ENCODE assay signal across 8 cellular contexts in the genomic region with DNA sequence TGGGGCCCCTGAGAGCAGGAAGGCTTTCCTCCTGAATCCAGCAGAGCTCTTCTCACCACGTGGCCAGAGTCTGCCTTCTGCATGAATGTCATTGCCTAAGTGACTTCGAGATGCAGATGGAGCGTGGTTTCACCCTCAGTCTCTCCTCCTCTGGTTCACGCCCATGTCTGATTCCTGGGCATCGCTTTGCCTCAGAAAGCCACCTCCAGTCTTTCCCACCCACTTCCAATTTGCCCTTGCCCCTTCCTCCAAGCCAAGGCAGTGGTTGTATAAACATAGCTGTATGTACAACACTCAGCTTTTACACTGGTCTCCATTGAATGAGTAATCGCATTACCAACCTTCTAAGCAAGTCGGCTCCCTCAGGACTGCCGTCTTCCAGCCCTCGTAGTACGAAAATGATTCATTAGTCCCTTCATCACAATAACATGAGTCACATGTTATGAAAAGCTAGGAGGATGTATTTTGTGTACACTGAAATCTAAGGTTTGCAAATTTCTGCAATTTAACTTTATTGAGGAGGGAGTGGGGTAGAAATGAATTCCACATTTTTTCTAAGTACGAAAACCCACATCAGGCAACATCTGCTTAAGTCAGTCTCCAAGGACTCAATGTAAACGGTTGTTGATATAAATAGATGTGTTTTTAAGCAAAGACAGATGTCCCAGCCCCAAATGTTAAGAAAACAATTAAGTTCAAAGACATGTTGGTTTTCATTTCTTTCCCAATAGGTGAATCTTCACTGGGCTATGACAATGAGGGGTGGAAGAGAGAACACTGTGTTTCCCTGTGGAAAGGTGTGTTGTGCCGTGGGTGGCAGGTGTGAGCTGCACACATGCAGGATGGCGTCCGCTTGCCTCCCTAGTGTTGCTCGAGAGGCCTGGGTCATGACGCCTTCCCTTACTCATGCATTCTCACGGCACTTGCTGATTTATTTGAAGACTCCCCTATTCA. TPM values are rescaled to one million over a fixed set of nuclear protein-coding genes. Genes with fewer than 3 reads are reported as not detected.
A peak's percentile ranks its signal among the peaks of the same experiment; 100 is the strongest.
DNase-seq lines count a peak whose midpoint lies in the region; ATAC-seq and TF ChIP-seq lines count a peak whose summit lies in the region.

No MANE protein-coding gene starts in this region.

- WGBS in esophagus, 2 donors: 57 to 68% methylated on average over 18 of the region's 18 CpGs

- H3K9me3 ChIP-seq in esophagus (ENCODE audit: control insufficient read depth in 2 of 2, insufficient read depth in 1 of 2, low read depth in 1 of 2, low read length in 1 of 2) (no peaks in the 10 kb centered on the region), gastrocnemius medialis (no peaks in the 10 kb centered on the region)

- peak; percentile 90 for DNase-seq in GM04504 (ENCODE audit: low read depth)
- peak; percentile 26 for DNase-seq in NAMALWA (ENCODE audit: low spot score)
- peak in 1 of 2 donors; percentile 39 for DNase-seq in gastrocnemius medialis
- DNase-seq in NCI-H2171 (lab: John Stamatoyannopoulos, UW): no peak
- no peak for DNase-seq in NCI-H1092 (lab: John Stamatoyannopoulos, UW)
- no peak for DNase-seq in cerebellar nuclear complex (lab: John Stamatoyannopoulos, UW)

- ATAC-seq in gastrocnemius medialis (peak; percentile 60 to 73), GM19324 (IDR thresholded peaks at IDR 0.05; ENCODE audit: low FRiP score, unreplicated experiment) (no peak)

- H3K4me1 ChIP-seq in esophagus (ENCODE audit: control insufficient read depth in 2 of 2, insufficient read depth in 2 of 2, low read length in 1 of 2): peaks cover 4 to 5% of the 10 kb centered on the region in 2 donors
- no peaks in the 10 kb centered on the region for H3K4me1 ChIP-seq in gastrocnemius medialis

- no peak for TF ChIP-seq CTCF in gastrocnemius medialis (IDR thresholded peaks at IDR 0.05 in 4 of 5, conservative IDR thresholded peaks at IDR 0.05 in 1 of 5)

- intact Hi-C loops in gastrocnemius medialis (cut with DNase I; ENCODE audit: low total_unique reads): no loop called here

- in situ Hi-C loops in gastrocnemius medialis (cut with MboI; ENCODE audit: low sequenced_read_pairs in 4 of 4): no loop called here

- H3K4me3 ChIP-seq in esophagus (ENCODE audit: low read depth in 1 of 2, low read length in 2 of 2): no peak overlapping the region
- no peak overlapping the region for H3K4me3 ChIP-seq in gastrocnemius medialis

- H3K27me3 ChIP-seq in esophagus (ENCODE audit: control insufficient read depth in 1 of 2, insufficient read depth in 2 of 2, low read length in 2 of 2) (no peaks in the 10 kb centered on the region), gastrocnemius medialis (no peaks in the 10 kb centered on the region)

- no peak for TF ChIP-seq POLR2A in gastrocnemius medialis (IDR thresholded peaks at IDR 0.05)

- H3K36me3 ChIP-seq in esophagus (ENCODE audit: control insufficient read depth in 2 of 2, insufficient read depth in 2 of 2, low read length in 1 of 2): no peaks in the 10 kb centered on the region
- H3K36me3 ChIP-seq in gastrocnemius medialis: no peaks in the 10 kb centered on the region

- H3K27ac ChIP-seq in esophagus (ENCODE audit: low read depth in 2 of 2, low read length in 1 of 2) (peak overlapping the region; percentile 59 to 77), gastrocnemius medialis (peak overlapping the region in 2 of 4 donors; percentile 2 to 9)

RNA-seq across cellular contexts. Expression of a gene that starts 32.3 kb away (rescaled TPM):
- 10 to 100 TPM; 33.6 to 53.3 TPM for polyA plus RNA-seq in esophagus
- 100 to 1,000 TPM in 1 of 4 donors, 10 to 100 TPM in 3; 51.5 to 136 (median 59.3) TPM for total RNA-seq in gastrocnemius medialis

Comparison
In these comparisons a context has a peak if more than half of its experiments do, and no peak if none do; other contexts are left out.
1. DNase-seq: peak in GM04504 (single experiment) and NAMALWA (single experiment); none in NCI-H2171 (single experiment), NCI-H1092 (single experiment) and cerebellar nuclear complex (0 of 2).